8 cellular contexts compared by ENCODE assay signal in genomic region chr21:45644041-45644906, GRCh38. TPM values are rescaled to one million over a fixed set of nuclear protein-coding genes. Genes with fewer than 3 reads are reported as not detected.
DNase-seq lines count a peak whose midpoint lies in the region; ATAC-seq, FAIRE-seq and TF ChIP-seq lines count a peak whose summit lies in the region.

No MANE protein-coding gene starts in this region.

- H3K4me1 Mint-ChIP-seq in CD14-positive monocyte (peaks cover 24% of the 10 kb centered on the region), immature natural killer cell (peaks cover 9 to 17% of the 10 kb centered on the region in 2 donors)
- peaks cover 38% of the 10 kb centered on the region for H3K4me1 Mint-ChIP-seq in activated T-cell treated with anti-CD3 and anti-CD28 coated beads, Interleukin-2, amount 50 U/mL, for 24 hours (ENCODE audit: low read depth)

- H3K9ac ChIP-seq in HCT116 (ENCODE audit: low read length) (no peak overlapping the region), kidney (ENCODE audit: low read length in 2 of 2) (no peak overlapping the region)

- H3K27ac Mint-ChIP-seq in CD14-positive monocyte (peak overlapping the region in 1 of 7 donors; percentile 68), immature natural killer cell (peak overlapping the region in 3 of 6 donors; percentile 21 to 62 (median 60))
- peak overlapping the region; percentile 59 for H3K27ac Mint-ChIP-seq in activated T-cell treated with anti-CD3 and anti-CD28 coated beads, Interleukin-2, amount 50 U/mL, for 24 hours

- H3K36me3 ChIP-seq in HCT116 (ENCODE audit: control insufficient read depth in 1 of 2, insufficient read depth in 2 of 2, low read length in 2 of 2) (no peaks in the 10 kb centered on the region), transverse colon (no peaks in the 10 kb centered on the region), kidney (ENCODE audit: control insufficient read depth in 1 of 2, insufficient read depth in 2 of 2, low read length in 2 of 2) (no peaks in the 10 kb centered on the region)

- ATAC-seq in HCT116: no peak
- ATAC-seq in HG03354 (IDR thresholded peaks at IDR 0.05; ENCODE audit: poor library complexity, severe bottlenecking, unreplicated experiment): no peak

- H3K9me3 Mint-ChIP-seq in CD14-positive monocyte (peaks cover 0 to 10% (median 2%) of the 10 kb centered on the region in 7 donors), immature natural killer cell (peaks cover 0 to 2% (median 0%) of the 10 kb centered on the region in 6 donors)
- peaks cover 10% of the 10 kb centered on the region for H3K9me3 Mint-ChIP-seq in activated T-cell treated with anti-CD3 and anti-CD28 coated beads, Interleukin-2, amount 50 U/mL, for 24 hours

- H2AFZ ChIP-seq in HCT116 (ENCODE audit: low read depth, low read length, poor library complexity, severe bottlenecking): no peak overlapping the region

- CTCF ChIA-PET in HCT116 (lab: Charles Lee): no interaction called here

- DNase-seq in CD14-positive monocyte (ENCODE audit: low spot score) (no peak), HCT116 (ENCODE audit: low read depth, low spot score) (no peak), immature natural killer cell (peak; percentile 34 to 50 (median 37)), transverse colon (no peak), kidney (no peak), dermis blood vessel endothelial cell (no peak)
- DNase-seq in activated T-cell treated with anti-CD3 and anti-CD28 coated beads, Interleukin-2, amount 50 U/mL, for 24 hours: no peak

- no peaks in the 10 kb centered on the region for H3K9me2 ChIP-seq in HCT116 (ENCODE audit: insufficient read depth)

- no peaks in the 10 kb centered on the region for H3K79me2 ChIP-seq in HCT116 (ENCODE audit: insufficient read depth, low read length)

- peaks cover 5% of the 10 kb centered on the region; the same call in 1 of the 2 replicates for H3K27me3 ChIP-seq in HCT116 (ENCODE audit: insufficient read depth, low read length)
- peaks cover 15% of the 10 kb centered on the region for H3K27me3 ChIP-seq in transverse colon

- H3K4me3 ChIP-seq in HCT116 (replicated peaks in 1 of 2; ENCODE audit: low read depth in 1 of 2, low read length in 2 of 2) (peak overlapping the region; percentile 32; a peak in 3 of 4 replicates), transverse colon (peak overlapping the region in 3 of 4 donors; percentile 40 to 57 (median 54)), kidney (ENCODE audit: low read length in 2 of 2) (no peak overlapping the region)

- TF ChIP-seq POLR2A in HCT116 (IDR thresholded peaks at IDR 0.05; ENCODE audit: borderline replicate concordance, extremely low read depth, insufficient read depth, insufficient read length) (no peak), transverse colon (IDR thresholded peaks at IDR 0.05) (no peak)

- H3K27me3 Mint-ChIP-seq in CD14-positive monocyte (ENCODE audit: low read depth in 3 of 3) (peaks cover 17 to 24% (median 19%) of the 10 kb centered on the region in 3 donors), immature natural killer cell (ENCODE audit: low read depth in 3 of 3) (peaks cover 15 to 48% (median 34%) of the 10 kb centered on the region in 3 donors)
- H3K27me3 Mint-ChIP-seq in activated T-cell treated with anti-CD3 and anti-CD28 coated beads, Interleukin-2, amount 50 U/mL, for 24 hours: peaks cover 31% of the 10 kb centered on the region

- TF ChIP-seq EP300 in transverse colon (IDR thresholded peaks at IDR 0.05; ENCODE audit: low read depth): no peak

- WGBS in transverse colon (ENCODE audit: low coverage in 1 of 2), 2 donors: 8% methylated on average over 2 to 43 of the region's 56 CpGs

- H3K4me3 Mint-ChIP-seq in CD14-positive monocyte (peak overlapping the region; percentile 74 to 87), immature natural killer cell (peak overlapping the region; percentile 69 to 79 (median 77))
- peak overlapping the region; percentile 76 for H3K4me3 Mint-ChIP-seq in activated T-cell treated with anti-CD3 and anti-CD28 coated beads, Interleukin-2, amount 50 U/mL, for 24 hours

- intact Hi-C loops in CD14-positive monocyte (cut with micrococcal nuclease) (loop anchor here (2.0 to 10.0 kb wide), 5 partner anchors 52 to 1307 kb away; partner anchors contain the start of genes CFAP410 (in 1 of the 2) and POFUT2 (in 1 of the 2)), HCT116 (cut with micrococcal nuclease) (loop anchor here (5.0 kb wide), 1 partner anchor 92 kb away; no protein-coding TSS in a partner anchor), transverse colon (cut with DNase I; ENCODE audit: low total_unique reads) (no loop called here), kidney (cut with DNase I) (no loop called here)

- RAD21 ChIA-PET in HCT116 (lab: Charles Lee; ENCODE audit: low non-redundant PET in 1 of 2, low total read pairs in 2 of 2, uncharacterized antibody in 2 of 2, unreplicated experiment in 2 of 2): no interaction called here

- no peak for TF ChIP-seq RAD21 in HCT116 (IDR thresholded peaks at IDR 0.05; ENCODE audit: low read depth)

- POLR2A ChIA-PET in HCT116 (lab: Charles Lee): no interaction called here

- no peaks in the 10 kb centered on the region for H3K4me1 ChIP-seq in HCT116 (ENCODE audit: control insufficient read depth in 1 of 2, insufficient read depth in 2 of 2, low read length in 2 of 2)
- peaks cover 3 to 28% (median 8%) of the 10 kb centered on the region in 4 donors for H3K4me1 ChIP-seq in transverse colon
- H3K4me1 ChIP-seq in kidney (ENCODE audit: control insufficient read depth in 1 of 2, insufficient read depth in 1 of 2, low read depth in 1 of 2, low read length in 2 of 2): peaks cover 0 to 2% of the 10 kb centered on the region in 2 donors

- FAIRE-seq in kidney (lab: Jason Lieb, UNC): no peak

- BruUV-seq in HCT116 (replicated peaks; lab: Mats Ljungman, UMichigan): TSS peak; percentile 67

- H4K20me1 ChIP-seq in HCT116 (ENCODE audit: insufficient read depth): no peaks in the 10 kb centered on the region

- no peaks in the 10 kb centered on the region for H3K36me3 Mint-ChIP-seq in CD14-positive monocyte
- no peaks in the 10 kb centered on the region for H3K36me3 Mint-ChIP-seq in activated T-cell treated with anti-CD3 and anti-CD28 coated beads, Interleukin-2, amount 50 U/mL, for 24 hours (ENCODE audit: low read depth)
- H3K36me3 Mint-ChIP-seq in immature natural killer cell: peaks cover 0 to 3% (median 0%) of the 10 kb centered on the region in 3 donors

- no peak overlapping the region for H3K27ac ChIP-seq in HCT116 (ENCODE audit: low read depth, low read length)
- H3K27ac ChIP-seq in transverse colon: peak overlapping the region; percentile 73 to 81 (median 76)
- H3K27ac ChIP-seq in kidney (ENCODE audit: low read depth in 2 of 2, low read length in 2 of 2): no peak overlapping the region

- H3K9me3 ChIP-seq in HCT116 (ENCODE audit: control insufficient read depth in 1 of 2, insufficient read depth in 1 of 2, low read depth in 1 of 2, low read length in 2 of 2) (no peaks in the 10 kb centered on the region), transverse colon (no peaks in the 10 kb centered on the region), kidney (ENCODE audit: control insufficient read depth in 1 of 2, low read length in 2 of 2) (peaks cover 0 to 3% of the 10 kb centered on the region in 2 donors)

- in situ Hi-C loops in transverse colon (cut with MboI; ENCODE audit: low pct_ligation_motif_present in 1 of 4, low pct_unique_long_range_greater_than_20kb in 1 of 4, low sequenced_read_pairs in 3 of 4): no loop called here

- TF ChIP-seq CTCF in CD14-positive monocyte (IDR thresholded peaks at IDR 0.05): no peak
- TF ChIP-seq CTCF in HCT116 (IDR thresholded peaks at IDR 0.05 in 2 of 3, conservative IDR thresholded peaks at IDR 0.05 in 1 of 3; ENCODE audit: borderline replicate concordance in 1 of 3, insufficient read depth in 1 of 3, low read depth in 2 of 3, low read length in 2 of 3): no peak
- no peak for TF ChIP-seq CTCF in transverse colon (IDR thresholded peaks at IDR 0.05)
- TF ChIP-seq CTCF in kidney (IDR thresholded peaks at IDR 0.05; ENCODE audit: borderline replicate concordance, extremely low read depth, insufficient read depth): no peak

- peak overlapping the region; percentile 51 for H3K4me2 ChIP-seq in HCT116 (ENCODE audit: low read length)

TF ChIP-seq in HCT116, 20 proteins besides CTCF, POLR2A, EP300 and RAD21:
- no peak for TF ChIP-seq EGR1 (IDR thresholded peaks at IDR 0.05; ENCODE audit: low read depth)
- TF ChIP-seq MAX (IDR thresholded peaks at IDR 0.05): no peak
- no peak for TF ChIP-seq FOSL1 (IDR thresholded peaks at IDR 0.05; ENCODE audit: low read depth)
- TF ChIP-seq CBX3 (IDR thresholded peaks at IDR 0.05; ENCODE audit: low read depth): no peak
- TF ChIP-seq ZFX (IDR thresholded peaks at IDR 0.05): no peak

RNA-seq across cellular contexts. Expression of gene PCBP3, which starts 0.7 kb away (rescaled TPM):
- polyA plus RNA-seq in CD14-positive monocyte (under 1 TPM in 1 of 2 donors, not detected in 1; 0.34 TPM), immature natural killer cell (under 1 TPM in 2 of 3 donors, not detected in 1; 0.27 to 0.71 TPM), kidney (ENCODE audit: insufficient read depth, low read depth, low replicate concordance) (2.3 TPM)
- total RNA-seq in HCT116 (2021; ENCODE audit: unreplicated experiment) (3.1 TPM), transverse colon (1 to 10 TPM in 3 of 4 donors, under 1 TPM in 1; 0.80 to 7.8 (median 5.3) TPM), kidney (5.4 TPM), dermis blood vessel endothelial cell (0.14 TPM in 1 of 2 replicates, not detected in the other)
- polyA plus RNA-seq in HCT116 (2012): 1.6 and 1.7 TPM in 2 replicates

Comparison
In these comparisons a context has a peak if more than half of its experiments do, and no peak if none do; other contexts are left out.
1. DNase-seq: peak in immature natural killer cell (3 of 3); none in CD14-positive monocyte (single experiment), HCT116 (single experiment), activated T-cell treated with anti-CD3 and anti-CD28 coated beads, Interleukin-2, amount 50 U/mL, for 24 hours (single experiment), transverse colon (single experiment), kidney (single experiment) and dermis blood vessel endothelial cell (single experiment).
2. H3K27ac ChIP-seq: peak in transverse colon (4 of 4); none in HCT116 (single experiment) and kidney (0 of 2).
3. H3K4me3 ChIP-seq: peak in HCT116 (2 of 2) and transverse colon (3 of 4); none in kidney (0 of 2).
4. intact Hi-C loops: an anchor here in CD14-positive monocyte (2.0 to 10.0 kb wide) and HCT116 (5.0 kb wide); none called in transverse colon and kidney.
5. Peak in every context shown above with its lines, with median percentiles within 50 percentile points of each other: H3K4me3 Mint-ChIP-seq.